ENCODE assay signal across 11 cellular contexts in genomic region chr17:4808378-4808767, GRCh38. TPM values are rescaled to one million over a fixed set of nuclear protein-coding genes. Genes with fewer than 3 reads are reported as not detected.
DNase-seq lines count a peak whose midpoint lies in the region; FAIRE-seq and TF ChIP-seq lines count a peak whose summit lies in the region.
"Had no signal": no experiment of that assay in that cellular context is flagged by ENCODE, and none has a peak within 500 bp of the region (broad histone marks: within the 10 kb centered on the region; RNA-seq: fewer than 3 reads in every experiment).

No MANE protein-coding gene starts in this region.

- TF ChIP-seq CTCF in left ventricle myocardium inferior (IDR thresholded peaks at IDR 0.05; ENCODE audit: borderline replicate concordance) (no peak), A673 (conservative IDR thresholded peaks at IDR 0.05; ENCODE audit: low read depth, low read length) (no peak)

- no peaks in the 10 kb centered on the region for H3K27me3 Mint-ChIP-seq in activated T-helper 2 cell treated with anti-CD3 and anti-CD28 coated beads, Interferon-gamma antibody, Interleukin-2, Interleukin-4, amounts not matched to agents 10 μg/mL and 5 μg/mL and 100 μg/mL, durations not matched to agents 14 hours and 24 hours and 36 hours (ENCODE audit: low read depth)

- H3K27me3 ChIP-seq in H7 (ENCODE audit: control insufficient read depth, insufficient read depth, low read length) (no peaks in the 10 kb centered on the region), left ventricle myocardium inferior (ENCODE audit: low read depth) (no peaks in the 10 kb centered on the region), rectal smooth muscle tissue (ENCODE audit: control insufficient read depth, insufficient read depth, low read length) (no peaks in the 10 kb centered on the region), A673 (replicated peaks; ENCODE audit: insufficient read depth, low read depth, low read length, poor library complexity) (no peaks in the 10 kb centered on the region)
- H3K27me3 ChIP-seq: cardiac muscle cell, tibial nerve had no signal

- no TSS peak for BruUV-seq in A673 (replicated peaks; lab: Mats Ljungman, UMichigan)

- peaks cover 11% of the 10 kb centered on the region for H3K36me3 ChIP-seq in H7 (replicated peaks; ENCODE audit: control insufficient read depth, insufficient read depth, low read length)
- peaks cover 14% of the 10 kb centered on the region for H3K36me3 ChIP-seq in left ventricle myocardium inferior
- peaks cover 4% of the 10 kb centered on the region for H3K36me3 ChIP-seq in rectal smooth muscle tissue (ENCODE audit: control insufficient read depth, insufficient read depth, low read length)
- no peaks in the 10 kb centered on the region for H3K36me3 ChIP-seq in A673 (ENCODE audit: insufficient read depth, low read length, poor library complexity, severe bottlenecking)
- H3K36me3 ChIP-seq: cardiac muscle cell had no signal

- H3K9me3 ChIP-seq in left ventricle myocardium inferior (replicated peaks), result no peaks in the 10 kb centered on the region
- no peaks in the 10 kb centered on the region for H3K9me3 ChIP-seq in A673 (ENCODE audit: low read depth, low read length, poor library complexity, severe bottlenecking)
- H3K9me3 ChIP-seq: tibial nerve had no signal

- intact Hi-C loops in activated T-helper 2 cell treated with anti-CD3 and anti-CD28 coated beads, Interferon-gamma antibody, Interleukin-2, Interleukin-4, amounts not matched to agents 10 μg/mL and 5 μg/mL and 100 μg/mL, durations not matched to agents 14 hours and 24 hours and 36 hours (cut with micrococcal nuclease), result no loop called here
- intact Hi-C loops in left ventricle myocardium inferior (cut with micrococcal nuclease), result no loop called here
- intact Hi-C loops in A673 (cut with micrococcal nuclease; ENCODE audit: unreplicated experiment), result no loop called here

- CTCF ChIA-PET in A673 (lab: Charles Lee), result no interaction called here

- peaks cover 56% of the 10 kb centered on the region for H3K4me1 ChIP-seq in left ventricle myocardium inferior
- peaks cover 6% of the 10 kb centered on the region for H3K4me1 ChIP-seq in rectal smooth muscle tissue (ENCODE audit: control insufficient read depth, insufficient read depth, low read length)
- peaks cover 4% of the 10 kb centered on the region for H3K4me1 ChIP-seq in A673 (ENCODE audit: insufficient read depth, low read length, poor library complexity, severe bottlenecking)

- POLR2A ChIA-PET in A673 (lab: Charles Lee; ENCODE audit: low non-redundant PET), result no interaction called here

- H3K4me3 Mint-ChIP-seq in activated T-helper 2 cell treated with anti-CD3 and anti-CD28 coated beads, Interferon-gamma antibody, Interleukin-2, Interleukin-4, amounts not matched to agents 10 μg/mL and 5 μg/mL and 100 μg/mL, durations not matched to agents 14 hours and 24 hours and 36 hours (ENCODE audit: low read depth), result peak overlapping the region; percentile 77

- no peaks in the 10 kb centered on the region for H3K9me3 Mint-ChIP-seq in activated T-helper 2 cell treated with anti-CD3 and anti-CD28 coated beads, Interferon-gamma antibody, Interleukin-2, Interleukin-4, amounts not matched to agents 10 μg/mL and 5 μg/mL and 100 μg/mL, durations not matched to agents 14 hours and 24 hours and 36 hours

- H3K27ac ChIP-seq in left ventricle myocardium inferior (replicated peaks), result peak overlapping the region; percentile 88
- H3K27ac ChIP-seq in rectal smooth muscle tissue (ENCODE audit: low read depth, low read length), result no peak overlapping the region
- no peak overlapping the region for H3K27ac ChIP-seq in A673 (ENCODE audit: low read depth, low read length, poor library complexity, severe bottlenecking)
- H3K27ac ChIP-seq: cardiac muscle cell had no signal

- peaks cover 11% of the 10 kb centered on the region for H3K4me1 Mint-ChIP-seq in activated T-helper 2 cell treated with anti-CD3 and anti-CD28 coated beads, Interferon-gamma antibody, Interleukin-2, Interleukin-4, amounts not matched to agents 10 μg/mL and 5 μg/mL and 100 μg/mL, durations not matched to agents 14 hours and 24 hours and 36 hours (ENCODE audit: low read depth)

- no peak overlapping the region for H3K9ac ChIP-seq in rectal smooth muscle tissue (ENCODE audit: low read length)

- no peak overlapping the region for H3K27ac Mint-ChIP-seq in activated T-helper 2 cell treated with anti-CD3 and anti-CD28 coated beads, Interferon-gamma antibody, Interleukin-2, Interleukin-4, amounts not matched to agents 10 μg/mL and 5 μg/mL and 100 μg/mL, durations not matched to agents 14 hours and 24 hours and 36 hours

- peaks cover 10% of the 10 kb centered on the region for H3K36me3 Mint-ChIP-seq in activated T-helper 2 cell treated with anti-CD3 and anti-CD28 coated beads, Interferon-gamma antibody, Interleukin-2, Interleukin-4, amounts not matched to agents 10 μg/mL and 5 μg/mL and 100 μg/mL, durations not matched to agents 14 hours and 24 hours and 36 hours (ENCODE audit: low read depth)

- no peak overlapping the region for H3K4me3 ChIP-seq in H7 (ENCODE audit: insufficient read depth, low read depth, low read length)
- peak overlapping the region; percentile 88 for H3K4me3 ChIP-seq in left ventricle myocardium inferior
- peak overlapping the region; percentile 13 for H3K4me3 ChIP-seq in rectal smooth muscle tissue (ENCODE audit: low read length)
- H3K4me3 ChIP-seq in A673 (ENCODE audit: low read depth, low read length, poor library complexity, severe bottlenecking), result no peak overlapping the region

- DNase-seq in H7, result peak; percentile 61
- DNase-seq in activated T-helper 2 cell treated with anti-CD3 and anti-CD28 coated beads, Interferon-gamma antibody, Interleukin-2, Interleukin-4, amounts not matched to agents 10 μg/mL and 5 μg/mL and 100 μg/mL, durations not matched to agents 14 hours and 24 hours and 36 hours (ENCODE audit: low spot score), result no peak
- DNase-seq in left ventricle myocardium inferior, result peak; percentile 70
- DNase-seq in NCI-H82 treated with DMSO at 0.1 percent for 48 hours (lab: John Stamatoyannopoulos, UW; ENCODE audit: unreplicated experiment), result no peak
- no peak for DNase-seq in GM19239 (ENCODE audit: insufficient read length, low spot score)
- DNase-seq in A673 (ENCODE audit: low spot score), result no peak
- no peak for DNase-seq in NCI-H82 (lab: John Stamatoyannopoulos, UW)

- no peak for FAIRE-seq in GM19239 (lab: Jason Lieb, UNC)

RNA-seq across cellular contexts. Expression of gene PLD2, which starts 1.4 kb away (rescaled TPM):
- 36.5 and 42.6 TPM in 2 replicates for total RNA-seq in H7 (2014; rRNA removed; shearing (Covaris generic))
- total RNA-seq in activated T-helper 2 cell treated with anti-CD3 and anti-CD28 coated beads, Interferon-gamma antibody, Interleukin-2, Interleukin-4, amounts not matched to agents 10 μg/mL and 5 μg/mL and 100 μg/mL, durations not matched to agents 14 hours and 24 hours and 36 hours, result 22.3 and 26.6 TPM in 2 replicates
- total RNA-seq in left ventricle myocardium inferior, result 11.2 TPM
- 20.1 and 31.7 TPM in 2 replicates for total RNA-seq in A673 (2021)

RNA-seq across cellular contexts. Expression of gene PSMB6, which starts 12.4 kb away (rescaled TPM):
- 348 and 395 TPM in 2 replicates for total RNA-seq in H7 (2014; rRNA removed; shearing (Covaris generic))
- 215 and 220 TPM in 2 replicates for total RNA-seq in activated T-helper 2 cell treated with anti-CD3 and anti-CD28 coated beads, Interferon-gamma antibody, Interleukin-2, Interleukin-4, amounts not matched to agents 10 μg/mL and 5 μg/mL and 100 μg/mL, durations not matched to agents 14 hours and 24 hours and 36 hours
- 183 TPM for total RNA-seq in left ventricle myocardium inferior
- total RNA-seq in A673 (2021), result 332 and 371 TPM in 2 replicates

RNA-seq across cellular contexts. Expression of gene GLTPD2, which starts 19.6 kb away (rescaled TPM):
- not detected in 2 replicates for total RNA-seq in H7 (2014; rRNA removed; shearing (Covaris generic))
- total RNA-seq in activated T-helper 2 cell treated with anti-CD3 and anti-CD28 coated beads, Interferon-gamma antibody, Interleukin-2, Interleukin-4, amounts not matched to agents 10 μg/mL and 5 μg/mL and 100 μg/mL, durations not matched to agents 14 hours and 24 hours and 36 hours, result not detected in 2 replicates
- not detected for total RNA-seq in left ventricle myocardium inferior
- not detected in 2 replicates for total RNA-seq in A673 (2021)
- total RNA-seq: cardiac muscle cell, SK-MEL-5, tibial nerve had no signal

RNA-seq across cellular contexts. Expression of gene VMO1, which starts 22.2 kb away (rescaled TPM):
- not detected in 2 replicates for total RNA-seq in H7 (2014; rRNA removed; shearing (Covaris generic))
- total RNA-seq in activated T-helper 2 cell treated with anti-CD3 and anti-CD28 coated beads, Interferon-gamma antibody, Interleukin-2, Interleukin-4, amounts not matched to agents 10 μg/mL and 5 μg/mL and 100 μg/mL, durations not matched to agents 14 hours and 24 hours and 36 hours, result 0.28 and 0.46 TPM in 2 replicates
- total RNA-seq in left ventricle myocardium inferior (0.63 TPM), A673 (2021) (28.6 and 39.7 TPM in 2 replicates)
- total RNA-seq: SK-MEL-5 had no signal

Comparison
In these comparisons a context has a peak if more than half of its experiments do, and no peak if none do; other contexts are left out.
1. DNase-seq: peak in H7 (single experiment) and left ventricle myocardium inferior (single experiment); none in activated T-helper 2 cell treated with anti-CD3 and anti-CD28 coated beads, Interferon-gamma antibody, Interleukin-2, Interleukin-4, amounts not matched to agents 10 μg/mL and 5 μg/mL and 100 μg/mL, durations not matched to agents 14 hours and 24 hours and 36 hours (single experiment), NCI-H82 treated with DMSO at 0.1 percent for 48 hours (single experiment), GM19239 (single experiment), A673 (single experiment) and NCI-H82 (single experiment).
2. H3K4me3 ChIP-seq: peak in left ventricle myocardium inferior (single experiment) and rectal smooth muscle tissue (single experiment); none in H7 (single experiment) and A673 (single experiment).